Comparison of ENCODE assay signal across 10 cellular contexts in the genomic region with DNA sequence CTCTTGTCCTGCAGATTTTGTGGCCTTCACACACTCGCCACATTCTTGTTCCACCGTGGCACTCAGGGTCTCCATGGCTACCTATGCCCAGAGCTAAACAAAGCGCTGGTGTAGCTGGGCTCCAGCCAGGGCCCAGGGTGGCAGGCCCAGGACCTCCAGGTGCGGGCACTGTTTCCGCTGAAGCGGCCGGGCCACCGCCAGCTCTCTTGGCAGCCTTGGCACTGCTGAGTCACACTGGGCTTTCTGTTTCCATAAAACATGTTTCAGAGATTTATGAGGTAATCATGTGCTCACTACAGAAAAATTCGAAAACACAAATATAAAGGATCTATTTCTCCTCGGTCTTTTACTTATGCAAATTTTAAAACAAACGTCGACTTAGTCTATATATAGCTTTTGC. TPM values are rescaled to one million over a fixed set of nuclear protein-coding genes. Genes with fewer than 3 reads are reported as not detected.
DNase-seq lines count a peak whose midpoint lies in the region; ATAC-seq and TF ChIP-seq lines count a peak whose summit lies in the region.
"Had no signal": no experiment of that assay in that cellular context is flagged by ENCODE, and none has a peak within 500 bp of the region (broad histone marks: within the 10 kb centered on the region; RNA-seq: fewer than 3 reads in every experiment).

No MANE protein-coding gene starts in this region.

- H3K27ac ChIP-seq in RWPE2 (ENCODE audit: poor library complexity, severe bottlenecking) (peak overlapping the region; percentile 17), transverse colon (peak overlapping the region; percentile 73 to 78 (median 78)), Karpas-422 (ENCODE audit: low read length) (no peak overlapping the region)
- H3K27ac ChIP-seq: BLaER1 treated with 17β-estradiol and CSF1 and Interleukin-3, amounts not matched to agents 10 nM and 100 nM; skin epidermis had no signal

- TF ChIP-seq EP300 in transverse colon (IDR thresholded peaks at IDR 0.05; ENCODE audit: low read depth), result no peak

- no peak overlapping the region for H3K4me2 ChIP-seq in Karpas-422 (ENCODE audit: low read depth, low read length, poor library complexity, severe bottlenecking)

- no peaks in the 10 kb centered on the region for H3K9me2 ChIP-seq in Karpas-422 (replicated peaks; ENCODE audit: insufficient read depth, low read length)

- no peak overlapping the region for H3K9ac ChIP-seq in Karpas-422 (ENCODE audit: low read length)
- H3K9ac ChIP-seq: BLaER1 treated with 17β-estradiol and CSF1 and Interleukin-3, amounts not matched to agents 10 nM and 100 nM had no signal

- intact Hi-C loops in Right ventricle myocardium superior (cut with DNase I), result loop anchor here (5.0 kb wide), 1 partner anchor 54 kb away; no protein-coding TSS in a partner anchor
- intact Hi-C loops in transverse colon (cut with DNase I; ENCODE audit: low total_unique reads), result no loop called here

- H3K4me3 ChIP-seq in RWPE2 (ENCODE audit: severe bottlenecking), result no peak overlapping the region
- H3K4me3 ChIP-seq in transverse colon, result no peak overlapping the region
- H3K4me3 ChIP-seq in Karpas-422 (ENCODE audit: low read length), result no peak overlapping the region
- H3K4me3 ChIP-seq: BLaER1 treated with 17β-estradiol and CSF1 and Interleukin-3, amounts not matched to agents 10 nM and 100 nM; skin epidermis had no signal

- H3K4me1 ChIP-seq in RWPE2 (ENCODE audit: insufficient read depth, poor library complexity, severe bottlenecking) (peaks cover 11% of the 10 kb centered on the region), transverse colon (peaks cover 27 to 51% (median 42%) of the 10 kb centered on the region in 4 donors), Karpas-422 (ENCODE audit: low read length) (peaks cover 7% of the 10 kb centered on the region)

- H3K79me2 ChIP-seq in Karpas-422 (ENCODE audit: low read length), result no peaks in the 10 kb centered on the region

- no peaks in the 10 kb centered on the region for H3K27me3 ChIP-seq in RWPE2 (ENCODE audit: insufficient read depth, poor library complexity, severe bottlenecking)
- no peaks in the 10 kb centered on the region for H3K27me3 ChIP-seq in transverse colon
- H3K27me3 ChIP-seq in Karpas-422 (ENCODE audit: low read length), result no peaks in the 10 kb centered on the region
- H3K27me3 ChIP-seq: BLaER1 treated with 17β-estradiol and CSF1 and Interleukin-3, amounts not matched to agents 10 nM and 100 nM had no signal

- H3K9me3 ChIP-seq in RWPE2 (ENCODE audit: severe bottlenecking) (no peaks in the 10 kb centered on the region), transverse colon (no peaks in the 10 kb centered on the region), Karpas-422 (ENCODE audit: low read length) (no peaks in the 10 kb centered on the region)
- H3K9me3 ChIP-seq: BLaER1 treated with 17β-estradiol and CSF1 and Interleukin-3, amounts not matched to agents 10 nM and 100 nM had no signal

- TF ChIP-seq POLR2A in transverse colon (IDR thresholded peaks at IDR 0.05), result no peak

- H4K20me1 ChIP-seq in Karpas-422 (ENCODE audit: insufficient read depth, low read depth, low read length), result no peaks in the 10 kb centered on the region

- WGBS in transverse colon (ENCODE audit: low coverage in 1 of 2), 2 donors, result 14 to 20% methylated on average over 4 to 12 of the region's 12 CpGs

- ATAC-seq in RWPE2 (ENCODE audit: low read depth), result peak; percentile 89
- peak; percentile 94 for ATAC-seq in Right ventricle myocardium superior (ENCODE audit: poor library complexity)

- H3K36me3 ChIP-seq in RWPE2 (ENCODE audit: low read depth) (no peaks in the 10 kb centered on the region), transverse colon (no peaks in the 10 kb centered on the region), Karpas-422 (ENCODE audit: insufficient read depth, low read length) (no peaks in the 10 kb centered on the region)
- H3K36me3 ChIP-seq: BLaER1 treated with 17β-estradiol and CSF1 and Interleukin-3, amounts not matched to agents 10 nM and 100 nM had no signal

- in situ Hi-C loops in transverse colon (cut with MboI; ENCODE audit: low pct_ligation_motif_present in 1 of 4, low pct_unique_long_range_greater_than_20kb in 1 of 4, low sequenced_read_pairs in 3 of 4), result no loop called here

- H2AFZ ChIP-seq in Karpas-422 (ENCODE audit: low read length), result no peak overlapping the region

- peak; percentile 17 for TF ChIP-seq CTCF in RWPE2 (IDR thresholded peaks at IDR 0.05; ENCODE audit: poor library complexity, severe bottlenecking)
- no peak for TF ChIP-seq CTCF in transverse colon (IDR thresholded peaks at IDR 0.05)

- peak; percentile 34 for DNase-seq in activated CD4-positive, alpha-beta T cell treated with anti-CD3 and anti-CD28 coated beads for 48 hours
- no peak for DNase-seq in activated CD4-positive, alpha-beta T cell treated with anti-CD3 and anti-CD28 coated beads, Interleukin-2, amount 50 U/mL, for 4 hours
- no peak for DNase-seq in RWPE2 (ENCODE audit: low spot score)
- DNase-seq in Right ventricle myocardium superior, result peak; percentile 85
- peak; percentile 82 for DNase-seq in transverse colon
- DNase-seq in NCI-H1436 (lab: John Stamatoyannopoulos, UW), result no peak
- DNase-seq in Karpas-422, result no peak
- DNase-seq in NCI-H82 (lab: John Stamatoyannopoulos, UW), result no peak

RNA-seq across cellular contexts. Expression of gene AOC1, which starts 51.3 kb away (rescaled TPM):
- total RNA-seq in Right ventricle myocardium superior (not detected), transverse colon (100 to 1,000 TPM; 143 to 687 (median 427) TPM)
- total RNA-seq in Karpas-422 (2014; rRNA removed; shearing (Covaris generic); ENCODE audit: low replicate concordance), result not detected in 2 replicates

Comparison
In these comparisons a context has a peak if more than half of its experiments do, and no peak if none do; other contexts are left out.
1. DNase-seq: peak in activated CD4-positive, alpha-beta T cell treated with anti-CD3 and anti-CD28 coated beads for 48 hours (single experiment), Right ventricle myocardium superior (single experiment) and transverse colon (single experiment); none in activated CD4-positive, alpha-beta T cell treated with anti-CD3 and anti-CD28 coated beads, Interleukin-2, amount 50 U/mL, for 4 hours (0 of 2), RWPE2 (single experiment), NCI-H1436 (single experiment), Karpas-422 (single experiment) and NCI-H82 (single experiment).
2. RNA of gene AOC1, which starts 51.3 kb away (total RNA-seq): 143 to 687 TPM in transverse colon; not detected in Right ventricle myocardium superior (single experiment) and not detected in Karpas-422; every median in the first group is over 100 times any median in the second.